In the genomic region with DNA sequence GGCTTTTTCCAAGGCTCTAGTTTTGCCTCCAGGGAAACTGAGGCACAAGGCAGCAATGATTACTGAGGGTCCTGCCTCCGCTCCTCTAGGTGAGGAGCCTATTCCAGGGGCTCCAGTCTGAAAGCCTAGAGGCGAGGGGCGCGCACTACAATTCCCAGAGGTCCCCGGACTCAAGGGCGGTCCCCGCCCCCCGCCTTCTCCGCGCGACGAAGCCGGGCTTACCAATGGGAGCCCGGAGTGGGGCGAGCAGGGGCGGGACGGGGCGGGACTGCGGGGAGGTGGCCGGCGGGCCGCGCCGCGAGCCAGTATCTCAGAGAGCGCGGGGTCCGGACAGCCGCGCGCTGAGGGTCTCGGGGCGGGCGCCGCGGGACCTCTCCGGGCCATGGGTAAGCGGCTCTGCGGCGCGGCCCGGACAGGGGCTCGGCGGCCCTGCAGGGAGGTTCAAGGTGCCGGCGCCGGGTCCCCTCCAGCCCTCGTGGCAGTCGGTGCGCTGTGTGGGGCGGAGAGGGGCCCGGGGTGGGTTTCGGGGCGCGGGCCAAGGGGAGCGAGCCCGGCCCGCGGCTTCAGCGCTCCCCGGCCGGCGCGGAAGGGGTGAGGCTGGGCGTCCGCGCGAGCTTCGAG, we compare ENCODE assay signal across 8 cellular contexts. TPM values are rescaled to one million over a fixed set of nuclear protein-coding genes. Genes with fewer than 3 reads are reported as not detected.
DNase-seq lines count a peak whose midpoint lies in the region; ATAC-seq and TF ChIP-seq lines count a peak whose summit lies in the region.

ARID5A (plus strand) TSS at position 308 of the 621 bp plus-strand sequence; CDS start at position 383, 75 bp downstream.

- H3F3A ChIP-seq in GM23248 (ENCODE audit: insufficient read depth) = peaks cover 49% of the 10 kb centered on the region

- 2% methylated on average over 45 to 56 of the region's 69 CpGs for WGBS in GM23248 (ENCODE audit: low coverage in 1 of 2, low lambda C conversion rate in 2 of 2, missing lambda C conversion rate in 2 of 2), 2 experiments

- H3K9ac ChIP-seq in GM23248 = peak within 1 kb of the TSS; percentile 83

- peak within 1 kb of the TSS; percentile 99 for H3K27ac Mint-ChIP-seq in activated T-helper 17 cell treated with anti-CD3 and anti-CD28 coated beads, Interleukin-2, amount 50 U/mL, for 72 hours
- H3K27ac Mint-ChIP-seq in nephron = peak within 1 kb of the TSS in 1 of 3 experiments; percentile 43

- ATAC-seq in RWPE2 (ENCODE audit: low read depth) = peak; percentile 74
- ATAC-seq in activated T-helper 17 cell treated with anti-CD3 and anti-CD28 coated beads, Interleukin-2, amount 50 U/mL, for 72 hours (replicated peaks) = peak; percentile 64
- ATAC-seq in stimulated activated naive CD8-positive, alpha-beta T cell treated with anti-CD3 and anti-CD28 coated beads, Interleukin-15, Interleukin-2, amounts not matched to agents 100 U/mL and 50 U/mL, for 24 hours = peak; percentile 65

- H3K9me3 ChIP-seq in GM23248 (ENCODE audit: low read depth) (no peaks in the 10 kb centered on the region), RWPE2 (ENCODE audit: severe bottlenecking) (no peaks in the 10 kb centered on the region)

- DNase-seq in EL (peak; percentile 89), GM23248 (peak; percentile 93), LHCN-M2 (ENCODE audit: low read depth) (peak; percentile 83), RWPE2 (ENCODE audit: low spot score) (peak; percentile 91), fibroblast of pulmonary artery (ENCODE audit: low read depth) (peak; percentile 85)
- peak; percentile 95 for DNase-seq in stimulated activated naive CD8-positive, alpha-beta T cell treated with anti-CD3 and anti-CD28 coated beads, Interleukin-15, Interleukin-2, amounts not matched to agents 100 U/mL and 50 U/mL, for 24 hours

- H3K27me3 ChIP-seq in GM23248 (replicated peaks; ENCODE audit: insufficient read depth) (no peaks in the 10 kb centered on the region), RWPE2 (ENCODE audit: insufficient read depth, poor library complexity, severe bottlenecking) (no peaks in the 10 kb centered on the region)

- H3K4me1 Mint-ChIP-seq in activated T-helper 17 cell treated with anti-CD3 and anti-CD28 coated beads, Interleukin-2, amount 50 U/mL, for 72 hours = peaks cover 37% of the 10 kb centered on the region
- peaks cover 33% of the 10 kb centered on the region for H3K4me1 Mint-ChIP-seq in nephron

- H3K9me3 Mint-ChIP-seq in activated T-helper 17 cell treated with anti-CD3 and anti-CD28 coated beads, Interleukin-2, amount 50 U/mL, for 72 hours = no peaks in the 10 kb centered on the region
- H3K9me3 Mint-ChIP-seq in nephron = no peaks in the 10 kb centered on the region

- peak within 1 kb of the TSS; percentile 96 for H3K4me3 Mint-ChIP-seq in activated T-helper 17 cell treated with anti-CD3 and anti-CD28 coated beads, Interleukin-2, amount 50 U/mL, for 72 hours
- peak within 1 kb of the TSS; percentile 90 to 91 (median 90) for H3K4me3 Mint-ChIP-seq in nephron

- no peaks in the 10 kb centered on the region for H3K27me3 Mint-ChIP-seq in activated T-helper 17 cell treated with anti-CD3 and anti-CD28 coated beads, Interleukin-2, amount 50 U/mL, for 72 hours
- H3K27me3 Mint-ChIP-seq in nephron (ENCODE audit: low read depth) = peaks cover 22% of the 10 kb centered on the region

- peak within 1 kb of the TSS; percentile 47 for H2AFZ ChIP-seq in GM23248

- H3K4me1 ChIP-seq in GM23248 (ENCODE audit: insufficient read depth) = peaks cover 62% of the 10 kb centered on the region
- peaks cover 36% of the 10 kb centered on the region for H3K4me1 ChIP-seq in RWPE2 (ENCODE audit: insufficient read depth, poor library complexity, severe bottlenecking)

- TF ChIP-seq CTCF in RWPE2 (IDR thresholded peaks at IDR 0.05; ENCODE audit: poor library complexity, severe bottlenecking) = no peak
- TF ChIP-seq CTCF in fibroblast of pulmonary artery (IDR thresholded peaks at IDR 0.05; ENCODE audit: low read length, missing control alignments) = peak; percentile 17
- peak; percentile 52 to 64 (median 54) for TF ChIP-seq CTCF in nephron (IDR thresholded peaks at IDR 0.05; ENCODE audit: unreplicated experiment in 3 of 3)

- H3K4me2 ChIP-seq in GM23248 (ENCODE audit: unreplicated experiment) = peak within 1 kb of the TSS; percentile 71

- H3K4me3 ChIP-seq in GM23248 = peak within 1 kb of the TSS; percentile 74
- H3K4me3 ChIP-seq in RWPE2 (ENCODE audit: severe bottlenecking) = peak within 1 kb of the TSS; percentile 74
- H3K4me3 ChIP-seq in fibroblast of pulmonary artery (replicated peaks; ENCODE audit: low read depth, low read length) = peak within 1 kb of the TSS; percentile 71

- in situ Hi-C loops in GM23248 (cut with MboI) = no loop called here

- H3K36me3 ChIP-seq in GM23248 (ENCODE audit: low read depth) (no peaks in the 10 kb centered on the region), RWPE2 (ENCODE audit: low read depth) (no peaks in the 10 kb centered on the region)

- no peaks in the 10 kb centered on the region for H3K9me2 ChIP-seq in GM23248 (ENCODE audit: insufficient read depth)

- H4K20me1 ChIP-seq in GM23248 (ENCODE audit: insufficient read depth) = 0 out of 2 replicates have a peak, but pooled peaks cover 5% of the 10 kb centered on the region

- peak within 1 kb of the TSS; percentile 34 for H3K27ac ChIP-seq in GM23248
- no peak within 1 kb of the TSS for H3K27ac ChIP-seq in RWPE2 (ENCODE audit: poor library complexity, severe bottlenecking)

- peaks cover 47% of the 10 kb centered on the region for H3K36me3 Mint-ChIP-seq in activated T-helper 17 cell treated with anti-CD3 and anti-CD28 coated beads, Interleukin-2, amount 50 U/mL, for 72 hours (ENCODE audit: low read depth)
- no peaks in the 10 kb centered on the region for H3K36me3 Mint-ChIP-seq in nephron (ENCODE audit: low read depth)

- peaks cover 26% of the 10 kb centered on the region for H3K79me2 ChIP-seq in GM23248 (ENCODE audit: insufficient read depth)

RNA-seq across cellular contexts. Expression of gene ARID5A, which starts in this region (rescaled TPM):
- total RNA-seq in GM23248 (2014; rRNA removed; shearing (Covaris generic)) = 11.6 and 15.2 TPM in 2 replicates
- polyA plus RNA-seq in GM23248 (2016; fragmentation: Nextera tagmentation; extraction: Ambion mirVana) = 19.5 and 20.8 TPM in 2 replicates
- 11.7 and 11.9 TPM in 2 replicates for total RNA-seq in LHCN-M2 (2014; rRNA removed)
- polyA plus RNA-seq in LHCN-M2 (2012) = 10.8 TPM
- total RNA-seq in activated T-helper 17 cell treated with anti-CD3 and anti-CD28 coated beads, Interleukin-2, amount 50 U/mL, for 72 hours = 100 to 1,000 TPM; 181 to 252 TPM

Comparison
In these comparisons a context has a peak if more than half of its experiments do, and no peak if none do; other contexts are left out.
1. RNA of gene ARID5A (total RNA-seq): 181 to 252 TPM in activated T-helper 17 cell treated with anti-CD3 and anti-CD28 coated beads, Interleukin-2, amount 50 U/mL, for 72 hours; 11.6 to 15.2 TPM in GM23248 and 11.7 to 11.9 TPM in LHCN-M2; every median in the first group is over 10 times any median in the second.
2. Peak in every context shown above with its lines, with median percentiles within 50 percentile points of each other: DNase-seq, H3K4me3 ChIP-seq and ATAC-seq.